33 cellular contexts compared by ENCODE assay signal in the genomic region with DNA sequence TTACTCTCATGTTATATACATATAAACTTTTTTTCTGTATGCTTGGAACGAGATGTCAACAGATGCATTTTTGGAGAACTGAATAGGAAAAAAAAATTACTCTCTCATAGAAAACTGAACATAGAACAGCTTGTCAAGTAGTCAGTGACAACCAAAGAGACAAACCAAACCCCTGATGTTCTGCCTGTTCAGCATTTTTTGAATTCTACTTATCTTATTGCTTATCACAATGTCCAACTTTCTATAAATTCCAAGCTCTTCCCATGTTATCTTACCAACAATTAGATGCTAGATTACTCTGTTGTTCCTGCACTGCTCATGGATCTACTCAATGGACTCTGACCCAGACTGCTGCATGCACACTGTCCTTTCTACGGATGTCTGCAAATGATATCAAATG.
"Had no signal": no experiment of that assay in that cellular context is flagged by ENCODE, and none has a peak within 500 bp of the region (broad histone marks: within the 10 kb centered on the region; RNA-seq: fewer than 3 reads in every experiment).

No MANE protein-coding gene starts in this region.

- H3K4me3 Mint-ChIP-seq: activated CD4-positive, alpha-beta memory T cell treated with anti-CD3 and anti-CD28 coated beads, Interleukin-2, amount 10 ng/mL, durations not matched to agents 7 days and 5 days; activated CD4-positive, alpha-beta T cell treated with anti-CD3 and anti-CD28 coated beads, Interleukin-2, amount 10 ng/mL, durations not matched to agents 7 days and 5 days; activated naive CD8-positive, alpha-beta T cell; activated T-cell treated with anti-CD3 and anti-CD28 coated beads, Interleukin-2, amount 50 U/mL, for 24 hours; activated T-cell treated with anti-CD3 and anti-CD28 coated beads, Interleukin-2, amount 50 U/mL, for 72 hours; effector memory CD8-positive, alpha-beta T cell; WTC11 had no signal

- H3K27ac Mint-ChIP-seq: activated CD4-positive, alpha-beta memory T cell treated with anti-CD3 and anti-CD28 coated beads, Interleukin-2, amount 10 ng/mL, durations not matched to agents 7 days and 5 days; activated CD4-positive, alpha-beta T cell treated with anti-CD3 and anti-CD28 coated beads, Interleukin-2, amount 10 ng/mL, durations not matched to agents 7 days and 5 days; activated naive CD8-positive, alpha-beta T cell; activated T-cell treated with anti-CD3 and anti-CD28 coated beads, Interleukin-2, amount 50 U/mL, for 24 hours; activated T-cell treated with anti-CD3 and anti-CD28 coated beads, Interleukin-2, amount 50 U/mL, for 72 hours; effector memory CD8-positive, alpha-beta T cell; WTC11 had no signal

- H3K4me1 ChIP-seq: esophagus muscularis mucosa, foreskin keratinocyte, gastrocnemius medialis, heart left ventricle had no signal

- FAIRE-seq: astrocyte, bronchial epithelial cell, colon had no signal

- H3K9me3 ChIP-seq: esophagus muscularis mucosa, gastrocnemius medialis, heart left ventricle had no signal

- H3K27ac ChIP-seq: brain microvascular endothelial cell, esophagus muscularis mucosa, foreskin keratinocyte, gastrocnemius medialis, heart left ventricle, VCaP had no signal

- ATAC-seq: activated T-cell treated with anti-CD3 and anti-CD28 coated beads, Interleukin-2, amount 50 U/mL, for 72 hours; effector memory CD8-positive, alpha-beta T cell; foreskin keratinocyte; gastrocnemius medialis; heart left ventricle; WTC11 had no signal

- H3K4me3 ChIP-seq: esophagus muscularis mucosa, gastrocnemius medialis, heart left ventricle had no signal

- H3K27me3 ChIP-seq: brain microvascular endothelial cell, esophagus muscularis mucosa, foreskin keratinocyte, gastrocnemius medialis, heart left ventricle had no signal

- H3K4me1 Mint-ChIP-seq: activated CD4-positive, alpha-beta memory T cell treated with anti-CD3 and anti-CD28 coated beads, Interleukin-2, amount 10 ng/mL, durations not matched to agents 7 days and 5 days; activated CD4-positive, alpha-beta T cell treated with anti-CD3 and anti-CD28 coated beads, Interleukin-2, amount 10 ng/mL, durations not matched to agents 7 days and 5 days had no signal

- DNase-seq: activated CD4-positive, alpha-beta memory T cell treated with anti-CD3 and anti-CD28 coated beads, Interleukin-2, amount 10 ng/mL, durations not matched to agents 7 days and 5 days; activated CD4-positive, alpha-beta T cell treated with anti-CD3 and anti-CD28 coated beads for 1 hour; activated CD4-positive, alpha-beta T cell treated with anti-CD3 and anti-CD28 coated beads for 4 hours; activated CD4-positive, alpha-beta T cell treated with anti-CD3 and anti-CD28 coated beads, Interleukin-2, amount 10 ng/mL, durations not matched to agents 7 days and 5 days; activated CD4-positive, alpha-beta T cell treated with anti-CD3 and anti-CD28 coated beads, Interleukin-2, amount 50 U/mL, for 4 hours; activated CD8-positive, alpha-beta memory T cell treated with anti-CD3 and anti-CD28 coated beads, Interleukin-2, amount 50 U/mL, for 48 hours; activated gamma-delta T cell treated with Interleukin-2 at 50 U/mL for 16 hours; activated naive CD4-positive, alpha-beta T cell treated with anti-CD3 and anti-CD28 coated beads, Interleukin-2, amount 50 U/mL, for 16 hours; activated naive CD4-positive, alpha-beta T cell treated with Interleukin-2 at 50 U/mL for 16 hours; activated T-cell treated with anti-CD3 and anti-CD28 coated beads for 4 hours; activated T-cell treated with anti-CD3 and anti-CD28 coated beads, Interleukin-2, amount 50 U/mL, for 24 hours; activated T-cell treated with anti-CD3 and anti-CD28 coated beads, Interleukin-2, amount 50 U/mL, for 72 hours; amniotic stem cell; anterior cingulate cortex; brain microvascular endothelial cell; caudate nucleus; cortex of kidney; dermis blood vessel endothelial cell; effector CD4-positive, alpha-beta T cell; effector memory CD8-positive, alpha-beta T cell; erythroblast; foreskin keratinocyte; gastrocnemius medialis; glutamatergic neuron; heart left ventricle; T-helper 2 cell had no signal

- H3K27me3 Mint-ChIP-seq: activated CD4-positive, alpha-beta memory T cell treated with anti-CD3 and anti-CD28 coated beads, Interleukin-2, amount 10 ng/mL, durations not matched to agents 7 days and 5 days; activated CD4-positive, alpha-beta T cell treated with anti-CD3 and anti-CD28 coated beads, Interleukin-2, amount 10 ng/mL, durations not matched to agents 7 days and 5 days; activated naive CD8-positive, alpha-beta T cell; activated T-cell treated with anti-CD3 and anti-CD28 coated beads, Interleukin-2, amount 50 U/mL, for 24 hours; effector memory CD8-positive, alpha-beta T cell had no signal

- H3K9me3 Mint-ChIP-seq: activated CD4-positive, alpha-beta memory T cell treated with anti-CD3 and anti-CD28 coated beads, Interleukin-2, amount 10 ng/mL, durations not matched to agents 7 days and 5 days; activated CD4-positive, alpha-beta T cell treated with anti-CD3 and anti-CD28 coated beads, Interleukin-2, amount 10 ng/mL, durations not matched to agents 7 days and 5 days; activated T-cell treated with anti-CD3 and anti-CD28 coated beads, Interleukin-2, amount 50 U/mL, for 24 hours; activated T-cell treated with anti-CD3 and anti-CD28 coated beads, Interleukin-2, amount 50 U/mL, for 72 hours; effector memory CD8-positive, alpha-beta T cell had no signal
